Comparison of ENCODE assay signal across 8 cellular contexts in genomic region chr1:26692211-26692792, GRCh38. TPM values are rescaled to one million over a fixed set of nuclear protein-coding genes. Genes with fewer than 3 reads are reported as not detected.
DNase-seq lines count a peak whose midpoint lies in the region; ATAC-seq and TF ChIP-seq lines count a peak whose summit lies in the region.

No MANE protein-coding gene starts in this region.

- WGBS in right lobe of liver (ENCODE audit: insufficient coverage, low coverage, low lambda C conversion rate, missing lambda C conversion rate), result under 1% methylated on average over 21 of the region's 30 CpGs

- TF ChIP-seq POLR2A in right lobe of liver (IDR thresholded peaks at IDR 0.05), result peak; percentile 66

- peak overlapping the region; percentile 61 to 64 (median 62) for H3K4me3 ChIP-seq in right lobe of liver

- intact Hi-C loops in right lobe of liver (cut with DNase I), result no loop called here

- peak; percentile 82 for DNase-seq in GM03348 (ENCODE audit: low spot score)
- DNase-seq in NCI-H82 treated with DMSO at 0.1 percent for 48 hours (lab: John Stamatoyannopoulos, UW; ENCODE audit: unreplicated experiment), result peak; percentile 90
- DNase-seq in activated CD4-positive, alpha-beta memory T cell treated with anti-CD3 and anti-CD28 coated beads, Interleukin-2, amount 10 ng/mL, durations not matched to agents 7 days and 5 days, result peak; percentile 86
- peak; percentile 88 for DNase-seq in ecto neural progenitor cell (ENCODE audit: low spot score)
- peak; percentile 80 to 89 (median 88) for DNase-seq in right lobe of liver
- peak; percentile 71 for DNase-seq in stimulated activated CD4-positive, alpha-beta T cell treated with anti-CD3 and anti-CD28 coated beads, Interleukin-4, amount 100 ng/mL, for 1 hour

- TF ChIP-seq CTCF in right lobe of liver (IDR thresholded peaks at IDR 0.05), result peak in 1 of 4 donors; percentile 11

- no peaks in the 10 kb centered on the region for H3K27me3 ChIP-seq in right lobe of liver

- CTCF ChIA-PET in activated CD4-positive, alpha-beta memory T cell treated with anti-CD3 and anti-CD28 coated beads, Interleukin-2, amount 10 ng/mL, durations not matched to agents 7 days and 5 days (lab: Charles Lee), result interaction anchor here (0.8 to 4.9 kb wide), 21 partner anchors 9 to 207 kb away, joined by 3 to 82 read pairs (median 4); partner anchors contain the start of genes GPATCH3 and PIGV

- no peaks in the 10 kb centered on the region for H3K9me3 Mint-ChIP-seq in activated CD4-positive, alpha-beta memory T cell treated with anti-CD3 and anti-CD28 coated beads, Interleukin-2, amount 10 ng/mL, durations not matched to agents 7 days and 5 days

- H3K4me1 ChIP-seq in right lobe of liver, result peaks cover 4 to 35% (median 18%) of the 10 kb centered on the region in 4 donors

- no peaks in the 10 kb centered on the region for H3K9me3 ChIP-seq in right lobe of liver

- ATAC-seq in HG03460 (IDR thresholded peaks at IDR 0.05; ENCODE audit: unreplicated experiment) (peak; percentile 29), right lobe of liver (peak; percentile 50 to 56 (median 52)), HG03571 (IDR thresholded peaks at IDR 0.05; ENCODE audit: unreplicated experiment) (no peak)

- H3K36me3 ChIP-seq in right lobe of liver, result no peaks in the 10 kb centered on the region

- POLR2A ChIA-PET in activated CD4-positive, alpha-beta memory T cell treated with anti-CD3 and anti-CD28 coated beads, Interleukin-2, amount 10 ng/mL, durations not matched to agents 7 days and 5 days (lab: Charles Lee), result interaction anchor here (0.9 to 16.4 kb wide), 33 partner anchors 8 to 566 kb away, joined by 3 to 516 read pairs (median 5); partner anchors contain the start of genes DHDDS, GPN2, HMGN2 and PIGV

- peak overlapping the region; percentile 94 for H3K27ac Mint-ChIP-seq in activated CD4-positive, alpha-beta memory T cell treated with anti-CD3 and anti-CD28 coated beads, Interleukin-2, amount 10 ng/mL, durations not matched to agents 7 days and 5 days

- no peaks in the 10 kb centered on the region for H3K27me3 Mint-ChIP-seq in activated CD4-positive, alpha-beta memory T cell treated with anti-CD3 and anti-CD28 coated beads, Interleukin-2, amount 10 ng/mL, durations not matched to agents 7 days and 5 days

- peak overlapping the region; percentile 85 for H3K4me3 Mint-ChIP-seq in activated CD4-positive, alpha-beta memory T cell treated with anti-CD3 and anti-CD28 coated beads, Interleukin-2, amount 10 ng/mL, durations not matched to agents 7 days and 5 days

- no peaks in the 10 kb centered on the region for H3K36me3 Mint-ChIP-seq in activated CD4-positive, alpha-beta memory T cell treated with anti-CD3 and anti-CD28 coated beads, Interleukin-2, amount 10 ng/mL, durations not matched to agents 7 days and 5 days (ENCODE audit: low read depth)

- H3K4me1 Mint-ChIP-seq in activated CD4-positive, alpha-beta memory T cell treated with anti-CD3 and anti-CD28 coated beads, Interleukin-2, amount 10 ng/mL, durations not matched to agents 7 days and 5 days, result peaks cover 33% of the 10 kb centered on the region

- peak overlapping the region; percentile 91 to 97 (median 96) for H3K27ac ChIP-seq in right lobe of liver

RNA-seq across cellular contexts. Expression of gene ARID1A, which starts 3.5 kb away (rescaled TPM):
- 10 to 100 TPM; 88.9 to 90.0 TPM for total RNA-seq in activated CD4-positive, alpha-beta memory T cell treated with anti-CD3 and anti-CD28 coated beads, Interleukin-2, amount 10 ng/mL, durations not matched to agents 7 days and 5 days
- 10 to 100 TPM; 22.2 to 36.4 (median 29.4) TPM for total RNA-seq in right lobe of liver
